12 cellular contexts compared by ENCODE assay signal in the genomic region with DNA sequence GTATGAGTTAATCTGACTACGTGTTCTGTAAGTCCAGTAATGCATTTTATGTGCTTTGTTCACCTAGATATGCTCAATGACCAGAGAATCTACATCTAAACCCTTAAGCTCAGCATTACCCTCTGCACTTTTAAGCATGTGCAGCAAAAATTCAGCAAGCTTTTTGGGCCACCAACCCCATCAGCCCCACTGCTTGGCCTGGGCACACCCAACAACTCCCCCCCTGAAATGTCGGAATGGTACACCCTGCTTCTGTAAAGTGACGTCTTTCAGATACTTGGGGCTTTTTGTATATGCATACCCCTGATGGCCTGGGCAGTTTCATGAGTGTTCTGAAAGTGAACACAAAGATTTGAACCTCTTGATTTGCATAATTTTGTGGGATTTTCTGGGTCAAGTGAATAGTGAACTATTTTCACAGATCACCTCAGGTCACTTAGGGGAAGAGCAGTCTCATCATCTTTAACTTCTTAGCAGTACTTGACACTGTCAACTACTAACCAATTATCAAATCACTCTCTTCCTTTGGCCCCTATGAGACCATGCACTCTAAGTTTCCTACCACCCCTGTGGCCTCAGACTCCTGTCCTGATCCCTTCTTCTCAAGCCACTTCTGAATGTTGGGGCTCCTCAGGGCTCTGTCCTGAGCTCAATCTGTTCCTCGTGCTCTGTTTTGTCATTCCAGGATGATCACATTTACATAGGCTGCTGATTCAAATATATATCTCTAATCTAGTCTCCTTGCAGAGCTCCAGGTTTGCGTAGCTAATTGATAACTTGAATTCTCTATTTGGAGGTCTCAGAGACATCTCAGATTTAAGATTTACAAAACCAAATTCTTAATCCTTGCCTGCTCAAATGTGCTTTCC.
DNase-seq lines count a peak whose midpoint lies in the region; ATAC-seq, FAIRE-seq and TF ChIP-seq lines count a peak whose summit lies in the region.
"Had no signal": no experiment of that assay in that cellular context is flagged by ENCODE, and none has a peak within 500 bp of the region (broad histone marks: within the 10 kb centered on the region; RNA-seq: fewer than 3 reads in every experiment).

No MANE protein-coding gene starts in this region.

- H3K27ac Mint-ChIP-seq in stimulated activated naive B cell treated with anti-CD40 and anti-IgM and Interleukin-4, amounts not matched to agents 10 μg/mL and 1 μg/mL and 100 μg/mL, for 72 hours = no peak overlapping the region

- peak; percentile 94 for ATAC-seq in GM19023 (IDR thresholded peaks at IDR 0.05; ENCODE audit: unreplicated experiment)
- peak; percentile 94 for ATAC-seq in GM21723 (IDR thresholded peaks at IDR 0.05; ENCODE audit: unreplicated experiment)
- peak; percentile 93 for ATAC-seq in HG03159 (IDR thresholded peaks at IDR 0.05; ENCODE audit: unreplicated experiment)
- peak; percentile 54 to 83 for ATAC-seq in stimulated activated naive B cell treated with anti-CD40 and anti-IgM and Interleukin-4, amounts not matched to agents 10 μg/mL and 1 μg/mL and 100 μg/mL, for 72 hours (replicated peaks)

- H3K27ac ChIP-seq in substantia nigra (ENCODE audit: low read depth, low read length, poor library complexity, severe bottlenecking) = no peak overlapping the region
- H3K27ac ChIP-seq: cardiac muscle cell, testis had no signal

- no peak for FAIRE-seq in D721Med (lab: Jason Lieb, UNC)

- H3K9me3 Mint-ChIP-seq in stimulated activated naive B cell treated with anti-CD40 and anti-IgM and Interleukin-4, amounts not matched to agents 10 μg/mL and 1 μg/mL and 100 μg/mL, for 72 hours = peaks cover 0 to 3% of the 10 kb centered on the region in 2 donors

- no peaks in the 10 kb centered on the region for H3K36me3 Mint-ChIP-seq in stimulated activated naive B cell treated with anti-CD40 and anti-IgM and Interleukin-4, amounts not matched to agents 10 μg/mL and 1 μg/mL and 100 μg/mL, for 72 hours

- no peak overlapping the region for H3K4me3 Mint-ChIP-seq in stimulated activated naive B cell treated with anti-CD40 and anti-IgM and Interleukin-4, amounts not matched to agents 10 μg/mL and 1 μg/mL and 100 μg/mL, for 72 hours

- peaks cover 21 to 26% of the 10 kb centered on the region in 2 donors for H3K27me3 Mint-ChIP-seq in stimulated activated naive B cell treated with anti-CD40 and anti-IgM and Interleukin-4, amounts not matched to agents 10 μg/mL and 1 μg/mL and 100 μg/mL, for 72 hours

- no peak for TF ChIP-seq CTCF in D721Med (IDR thresholded peaks at IDR 0.05; ENCODE audit: insufficient read depth, missing control alignments)

- peaks cover 4 to 5% of the 10 kb centered on the region in 2 donors for H3K4me1 Mint-ChIP-seq in stimulated activated naive B cell treated with anti-CD40 and anti-IgM and Interleukin-4, amounts not matched to agents 10 μg/mL and 1 μg/mL and 100 μg/mL, for 72 hours

- peak; percentile 23 for DNase-seq in stimulated activated naive B cell treated with anti-CD40 and anti-IgM and Interleukin-4, amounts not matched to agents 10 μg/mL and 1 μg/mL and 100 μg/mL, for 72 hours
- DNase-seq in D721Med (ENCODE audit: insufficient read length, low spot score) (no peak), NCI-H524 treated with DMSO at 0.1 percent for 48 hours (lab: John Stamatoyannopoulos, UW) (no peak), substantia nigra (lab: John Stamatoyannopoulos, UW) (no peak)
- DNase-seq: occipital lobe; stimulated activated CD4-positive, alpha-beta T cell treated with anti-CD3 and anti-CD28 coated beads, Interleukin-2, amount 100 ng/mL, for 48 hours; T-helper 9 cell; testis had no signal
